Comparison of ENCODE assay signal across 1 cellular context in genomic region chr11:62217191-62217748, GRCh38.
TF ChIP-seq lines count a peak whose summit lies in the region.

No MANE protein-coding gene starts in this region.

TF ChIP-seq in SK-N-SH treated with all-trans-retinoic acid at 6 μM for 48 hours, 23 proteins besides CTCF, POLR2A, EP300 and RAD21 (continued from another document):
- no peak for TF ChIP-seq TSHZ2 (CRISPR knock-in tag; IDR thresholded peaks at IDR 0.05)
- TF ChIP-seq CSDC2 (CRISPR knock-in tag; IDR thresholded peaks at IDR 0.05): no peak
- TF ChIP-seq ISL1 (CRISPR knock-in tag; IDR thresholded peaks at IDR 0.05): no peak
